Comparison of ENCODE assay signal across 17 cellular contexts in genomic region chr13:49464621-49465325, GRCh38.
"Had no signal": no experiment of that assay in that cellular context is flagged by ENCODE, and none has a peak within 500 bp of the region (broad histone marks: within the 10 kb centered on the region; RNA-seq: fewer than 3 reads in every experiment).

No MANE protein-coding gene starts in this region.

- H3K27me3 ChIP-seq: neural progenitor cell, transverse colon had no signal

- H3K27ac ChIP-seq: epithelial cell of prostate, neural progenitor cell, transverse colon had no signal

- DNase-seq: activated CD4-positive, alpha-beta T cell treated with anti-CD3 and anti-CD28 coated beads for 4 hours; activated CD8-positive, alpha-beta memory T cell treated with anti-CD3 and anti-CD28 coated beads, Interleukin-2, amount 50 U/mL, for 48 hours; activated CD8-positive, alpha-beta T cell treated with anti-CD3 and anti-CD28 coated beads, Interleukin-2, amount 10 ng/mL, durations not matched to agents 7 days and 5 days; activated naive CD4-positive, alpha-beta T cell; central memory CD4-positive, alpha-beta T cell; cortex of kidney; effector CD8-positive, alpha-beta T cell; head of caudate nucleus; posterior cingulate gyrus; transverse colon had no signal

- H3K4me3 ChIP-seq: neural progenitor cell, smooth muscle cell, transverse colon had no signal

- H3K4me2 ChIP-seq: neural progenitor cell, smooth muscle cell had no signal

- H3K4me1 ChIP-seq: neural progenitor cell had no signal

- H3K9ac ChIP-seq: neural progenitor cell had no signal

- ATAC-seq: activated CD8-positive, alpha-beta T cell treated with anti-CD3 and anti-CD28 coated beads, Interleukin-2, amount 10 ng/mL, durations not matched to agents 7 days and 5 days; SK-N-SH treated with all-trans-retinoic acid at 6 μM for 48 hours; stimulated activated effector memory CD8-positive, alpha-beta T cell treated with anti-CD3 and anti-CD28 coated beads, Interleukin-12 subunit alpha, Interleukin-12 subunit beta, amount 100 ng/mL, for 72 hours had no signal

- H2AFZ ChIP-seq: neural progenitor cell had no signal

- FAIRE-seq: astrocyte, islet of Langerhans had no signal
